ENCODE assay signal across 8 cellular contexts in genomic region chr1:61724721-61725694, GRCh38. TPM values are rescaled to one million over a fixed set of nuclear protein-coding genes. Genes with fewer than 3 reads are reported as not detected.
DNase-seq lines count a peak whose midpoint lies in the region; ATAC-seq and TF ChIP-seq lines count a peak whose summit lies in the region.

Gene TM2D1 (minus strand): TSS chr1:61725141. CDS start chr1:61725120, 21 bp downstream.

- no peaks in the 10 kb centered on the region for H3K9me3 ChIP-seq in heart right ventricle
- no peaks in the 10 kb centered on the region for H3K9me3 ChIP-seq in upper lobe of left lung

- peak; percentile 71 to 97 (median 92) for TF ChIP-seq POLR2A in upper lobe of left lung (IDR thresholded peaks at IDR 0.05)

- ATAC-seq in HG02763 (IDR thresholded peaks at IDR 0.05; ENCODE audit: unreplicated experiment) (peak; percentile 100), heart right ventricle (peak; percentile 98 to 100 (median 99)), upper lobe of left lung (ENCODE audit: low FRiP score in 2 of 2) (peak; percentile 99)

- 0% methylated on average over 46 of the region's 46 CpGs for WGBS in adipose tissue, 3 donors
- WGBS in heart right ventricle, 2 donors, result 0 to 1% methylated on average over 44 to 46 of the region's 46 CpGs
- 0 to 3% methylated on average over 19 to 40 of the region's 46 CpGs for WGBS in upper lobe of left lung, 2 donors

- peak in 1 of 4 donors; percentile 76 for TF ChIP-seq EP300 in upper lobe of left lung (IDR thresholded peaks at IDR 0.05)

- DNase-seq in NCI-H1417 treated with DMSO at 0.1 percent for 48 hours (lab: John Stamatoyannopoulos, UW) (peak; percentile 81), T follicular helper cell (ENCODE audit: low read depth) (peak; percentile 76), heart right ventricle (peak; percentile 89), posterior cingulate gyrus (peak; percentile 86 to 99 (median 91)), upper lobe of left lung (peak; percentile 91 to 93)

- H3K27me3 ChIP-seq in heart right ventricle (no peaks in the 10 kb centered on the region), upper lobe of left lung (no peaks in the 10 kb centered on the region)

- peaks cover 5 to 30% (median 20%) of the 10 kb centered on the region in 9 donors for H3K4me1 ChIP-seq in heart right ventricle
- peaks cover 9 to 18% (median 12%) of the 10 kb centered on the region in 4 donors for H3K4me1 ChIP-seq in upper lobe of left lung

- H3K27ac ChIP-seq in adipose tissue (ENCODE audit: low read depth, low read length) (peak within 1 kb of the TSS; percentile 34), heart right ventricle (peak within 1 kb of the TSS; percentile 77 to 98 (median 91)), upper lobe of left lung (peak within 1 kb of the TSS; percentile 89 to 96 (median 94))

- intact Hi-C loops in heart right ventricle (cut with DNase I) (loop anchor here in 3 of 10 donors (2.0 to 10.0 kb wide), 4 partner anchors 18 to 750 kb away; partner anchors contain the start of gene PATJ (in 1 of the 3)), posterior cingulate gyrus (cut with DNase I) (loop anchor here (1.0 to 10.0 kb wide), 2 partner anchors 17 to 80 kb away; partner anchors contain the start of gene PATJ)

- peak within 1 kb of the TSS; percentile 75 to 97 (median 80) for H3K4me3 ChIP-seq in heart right ventricle
- peak within 1 kb of the TSS; percentile 50 to 86 (median 68) for H3K4me3 ChIP-seq in upper lobe of left lung

- 0 out of 3 replicates have a peak, but pooled peaks have one; percentile 1 for TF ChIP-seq CTCF in GM12872 (IDR thresholded peaks at IDR 0.05; ENCODE audit: insufficient read depth, low read depth, low read length)
- no peak for TF ChIP-seq CTCF in heart right ventricle (IDR thresholded peaks at IDR 0.05)
- TF ChIP-seq CTCF in upper lobe of left lung (IDR thresholded peaks at IDR 0.05), result peak in 3 of 6 experiments; percentile 10 to 29 (median 27)

- H3K36me3 ChIP-seq in heart right ventricle, result peaks cover 0 to 24% (median 0%) of the 10 kb centered on the region in 9 donors
- peaks cover 0 to 12% (median 2%) of the 10 kb centered on the region in 4 donors for H3K36me3 ChIP-seq in upper lobe of left lung

RNA-seq across cellular contexts. Expression of gene TM2D1, which starts in this region (rescaled TPM):
- 10 to 100 TPM; 18.4 to 29.0 (median 26.1) TPM for polyA plus RNA-seq in adipose tissue
- total RNA-seq in heart right ventricle, result 10 to 100 TPM; 29.4 to 44.7 (median 36.8) TPM
- polyA plus RNA-seq in heart right ventricle, result 10 to 100 TPM; 12.9 to 30.9 TPM
- total RNA-seq in upper lobe of left lung, result 10 to 100 TPM; 26.3 to 86.6 (median 49.2) TPM

Comparison
In these comparisons a context has a peak if more than half of its experiments do, and no peak if none do; other contexts are left out.
1. Peak in every context shown above with its lines: DNase-seq, ATAC-seq, H3K4me3 ChIP-seq and H3K27ac ChIP-seq.
2. H3K27ac ChIP-seq: peak in every context shown above with its lines; median percentile 94 in upper lobe of left lung; 91 in heart right ventricle; 34 in adipose tissue.